In the genomic region with DNA sequence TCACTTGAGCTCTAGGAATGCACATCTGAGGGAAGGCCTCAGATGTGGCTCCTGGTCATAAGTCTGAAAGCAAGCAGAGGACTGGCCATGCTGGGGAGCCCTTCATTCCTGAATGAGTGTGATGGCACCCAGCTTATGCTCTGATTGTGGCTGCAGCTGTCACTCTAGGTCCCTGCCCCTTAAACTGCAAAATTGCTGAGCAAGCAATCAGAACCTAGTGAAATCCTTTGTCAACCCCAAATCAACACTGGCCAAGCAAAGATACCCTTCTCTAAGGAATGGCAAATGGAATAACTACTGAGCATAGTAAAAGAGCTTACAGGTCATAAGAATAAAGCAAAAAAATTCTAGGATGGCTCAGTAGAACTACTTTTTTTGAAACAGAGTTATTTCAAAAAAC, we compare ENCODE assay signal across 2 cellular contexts.
TF ChIP-seq lines count a peak whose summit lies in the region.

No MANE protein-coding gene starts in this region.

TF ChIP-seq in HepG2, 621 proteins besides CTCF, POLR2A, EP300 and RAD21:
- TF ChIP-seq, protein P1, sequence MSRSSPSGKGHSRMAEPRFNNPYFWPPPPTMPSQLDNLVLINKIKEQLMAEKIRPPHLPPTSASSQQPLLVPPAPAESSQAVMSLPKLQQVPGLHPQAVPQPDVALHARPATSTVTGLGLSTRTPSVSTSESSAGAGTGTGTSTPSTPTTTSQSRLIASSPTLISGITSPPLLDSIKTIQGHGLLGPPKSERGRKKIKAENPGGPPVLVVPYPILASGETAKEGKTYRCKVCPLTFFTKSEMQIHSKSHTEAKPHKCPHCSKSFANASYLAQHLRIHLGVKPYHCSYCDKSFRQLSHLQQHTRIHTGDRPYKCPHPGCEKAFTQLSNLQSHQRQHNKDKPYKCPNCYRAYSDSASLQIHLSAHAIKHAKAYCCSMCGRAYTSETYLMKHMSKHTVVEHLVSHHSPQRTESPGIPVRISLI (CRISPR knock-in tag; IDR thresholded peaks at IDR 0.05; ENCODE audit: borderline replicate concordance): no peak
- TF ChIP-seq ARNT (IDR thresholded peaks at IDR 0.05) (no peak), ZNF263 (CRISPR knock-in tag; IDR thresholded peaks at IDR 0.05) (no peak), ZNF530 (CRISPR knock-in tag; IDR thresholded peaks at IDR 0.05; ENCODE audit: low read depth) (no peak), SRSF9 (IDR thresholded peaks at IDR 0.05; ENCODE audit: borderline replicate concordance, insufficient read depth, low read depth, low read length, poor library complexity, severe bottlenecking) (no peak), MAFK (conservative IDR thresholded peaks at IDR 0.05 in 1 of 2, IDR thresholded peaks at IDR 0.05 in 1 of 2; ENCODE audit: low read length in 2 of 2) (peak; percentile 81 to 93), MAFF (IDR thresholded peaks at IDR 0.05; ENCODE audit: low read depth, low read length) (peak; percentile 88), HDAC2 (CRISPR knock-in tag; IDR thresholded peaks at IDR 0.05) (no peak), HMGA1 (CRISPR knock-in tag; conservative IDR thresholded peaks at IDR 0.05) (no peak), MZF1 (CRISPR knock-in tag; IDR thresholded peaks at IDR 0.05; ENCODE audit: borderline replicate concordance) (no peak), ZNF350 (CRISPR knock-in tag; IDR thresholded peaks at IDR 0.05; ENCODE audit: borderline replicate concordance, low read depth) (no peak), ZNF251 (CRISPR knock-in tag; IDR thresholded peaks at IDR 0.05) (no peak), NFATC3 (CRISPR knock-in tag; IDR thresholded peaks at IDR 0.05) (no peak), ZEB1 (IDR thresholded peaks at IDR 0.05; ENCODE audit: insufficient replicate concordance, low read depth) (no peak), TCF7L2 (IDR thresholded peaks at IDR 0.05; ENCODE audit: low read depth, low read length) (no peak)
- TF ChIP-seq, protein P2, sequence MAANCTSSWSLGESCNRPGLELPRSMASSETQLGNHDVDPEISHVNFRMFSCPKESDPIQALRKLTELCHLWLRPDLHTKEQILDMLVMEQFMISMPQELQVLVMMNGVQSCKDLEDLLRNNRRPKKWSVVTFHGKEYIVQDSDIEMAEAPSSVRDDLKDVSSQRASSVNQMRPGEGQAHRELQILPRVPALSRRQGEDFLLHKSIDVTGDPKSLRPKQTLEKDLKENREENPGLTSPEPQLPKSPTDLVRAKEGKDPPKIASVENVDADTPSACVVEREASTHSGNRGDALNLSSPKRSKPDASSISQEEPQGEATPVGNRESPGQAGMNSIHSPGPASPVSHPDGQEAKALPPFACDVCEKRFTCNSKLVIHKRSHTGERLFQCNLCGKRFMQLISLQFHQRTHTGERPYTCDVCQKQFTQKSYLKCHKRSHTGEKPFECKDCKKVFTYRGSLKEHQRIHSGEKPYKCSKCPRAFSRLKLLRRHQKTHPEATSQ (CRISPR knock-in tag; IDR thresholded peaks at IDR 0.05; ENCODE audit: borderline replicate concordance): no peak
- TF ChIP-seq, protein P3, sequence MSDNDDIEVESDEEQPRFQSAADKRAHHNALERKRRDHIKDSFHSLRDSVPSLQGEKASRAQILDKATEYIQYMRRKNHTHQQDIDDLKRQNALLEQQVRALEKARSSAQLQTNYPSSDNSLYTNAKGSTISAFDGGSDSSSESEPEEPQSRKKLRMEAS (IDR thresholded peaks at IDR 0.05): no peak

TF ChIP-seq in K562, 482 proteins besides CTCF, POLR2A, EP300 and RAD21:
- TF ChIP-seq U2AF2 (optimal IDR thresholded peaks at IDR 0.05; ENCODE audit: low read depth, low read length): no peak
- peak; percentile 55; the same call in 1 of the 2 replicates for TF ChIP-seq C11orf30 (IDR thresholded peaks at IDR 0.05; ENCODE audit: low read depth)
- TF ChIP-seq MAFF (IDR thresholded peaks at IDR 0.05; ENCODE audit: low read length): peak; percentile 62
- no peak for TF ChIP-seq NFIX (CRISPR knock-in tag; IDR thresholded peaks at IDR 0.05; ENCODE audit: low read depth)
- TF ChIP-seq ZNF316 (IDR thresholded peaks at IDR 0.05): peak; percentile 78
- peak; percentile 66 for TF ChIP-seq MAFG (tag; conservative IDR thresholded peaks at IDR 0.05)
- no peak for TF ChIP-seq TBL1XR1 (IDR thresholded peaks at IDR 0.05; ENCODE audit: low read length in 2 of 2)
- TF ChIP-seq DPF2 (IDR thresholded peaks at IDR 0.05): no peak
- TF ChIP-seq MAFK (IDR thresholded peaks at IDR 0.05; ENCODE audit: low read length): peak; percentile 75
- no peak for TF ChIP-seq ZNF3 (CRISPR knock-in tag; IDR thresholded peaks at IDR 0.05)
- TF ChIP-seq CBFA2T2 (conservative IDR thresholded peaks at IDR 0.05): no peak
- TF ChIP-seq EP400 (IDR thresholded peaks at IDR 0.05): no peak
- no peak for TF ChIP-seq ZKSCAN1 (IDR thresholded peaks at IDR 0.05; ENCODE audit: low read depth, low read length)
- TF ChIP-seq, protein P4, sequence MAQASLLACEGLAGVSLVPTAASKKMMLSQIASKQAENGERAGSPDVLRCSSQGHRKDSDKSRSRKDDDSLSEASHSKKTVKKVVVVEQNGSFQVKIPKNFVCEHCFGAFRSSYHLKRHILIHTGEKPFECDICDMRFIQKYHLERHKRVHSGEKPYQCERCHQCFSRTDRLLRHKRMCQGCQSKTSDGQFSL (CRISPR knock-in tag; IDR thresholded peaks at IDR 0.05): no peak
- TF ChIP-seq, protein P4 (tag; IDR thresholded peaks at IDR 0.05): no peak
